ENCODE assay signal across 11 cellular contexts in the genomic region with DNA sequence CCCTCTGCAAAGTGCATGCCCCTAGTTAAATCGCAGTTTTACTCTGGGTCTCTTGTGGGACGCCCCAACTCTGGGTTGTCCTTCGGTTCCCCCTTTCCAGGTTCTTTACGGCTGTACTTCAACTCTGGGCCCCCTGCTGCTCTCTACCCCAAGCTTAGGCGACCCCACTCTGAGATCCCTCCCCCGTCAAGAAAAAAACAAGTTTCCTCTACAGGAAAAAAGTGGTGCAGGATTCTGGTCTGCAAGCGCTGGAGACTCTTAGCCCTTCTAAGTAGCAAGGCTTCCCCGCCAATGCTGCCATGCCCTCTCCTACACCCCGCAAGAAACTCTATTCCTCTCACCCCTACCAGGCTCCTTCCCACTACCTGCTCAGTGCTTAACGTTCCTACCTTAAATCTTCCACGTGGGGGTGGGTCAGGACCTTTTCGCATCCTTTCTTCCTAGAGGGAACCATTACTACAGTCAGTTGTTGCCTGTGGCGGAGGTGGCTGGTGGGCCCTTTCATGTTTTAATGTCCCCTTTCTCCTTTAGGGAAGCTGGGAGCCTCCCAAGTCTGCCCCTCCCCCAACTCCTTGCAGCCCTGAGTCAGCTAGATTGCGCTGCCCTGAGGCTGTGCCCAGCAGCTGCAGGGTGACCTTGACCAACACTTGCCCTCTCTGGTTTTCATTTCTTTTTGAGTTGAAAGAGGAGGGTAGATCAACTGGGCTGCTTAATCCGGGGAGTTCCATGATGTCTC. TPM values are rescaled to one million over a fixed set of nuclear protein-coding genes. Genes with fewer than 3 reads are reported as not detected.
A peak's percentile ranks its signal among the peaks of the same experiment; 100 is the strongest.
DNase-seq lines count a peak whose midpoint lies in the region; ATAC-seq and TF ChIP-seq lines count a peak whose summit lies in the region.
"Had no signal": no experiment of that assay in that cellular context is flagged by ENCODE, and none has a peak within 500 bp of the region (broad histone marks: within the 10 kb centered on the region; RNA-seq: fewer than 3 reads in every experiment).

No MANE protein-coding gene starts in this region.

- H3K27me3 Mint-ChIP-seq in activated naive CD4-positive, alpha-beta T cell treated with anti-CD3 and anti-CD28 coated beads for 36 hours (ENCODE audit: low read depth): peaks cover 42% of the 10 kb centered on the region
- H3K27me3 Mint-ChIP-seq in immature natural killer cell (ENCODE audit: low read depth in 3 of 3): peaks cover 7 to 17% (median 14%) of the 10 kb centered on the region in 3 donors

- peak overlapping the region; percentile 49 for H3K4me3 Mint-ChIP-seq in activated naive CD4-positive, alpha-beta T cell treated with anti-CD3 and anti-CD28 coated beads for 36 hours
- peak overlapping the region; percentile 54 to 75 (median 65) for H3K4me3 Mint-ChIP-seq in immature natural killer cell

- no peaks in the 10 kb centered on the region for H3K36me3 ChIP-seq in suprapubic skin
- H3K36me3 ChIP-seq: neutrophil had no signal

- no peak for TF ChIP-seq EP300 in suprapubic skin (IDR thresholded peaks at IDR 0.05)

- intact Hi-C loops in activated naive CD4-positive, alpha-beta T cell treated with anti-CD3 and anti-CD28 coated beads for 36 hours (cut with micrococcal nuclease): no loop called here

- H3K9me3 ChIP-seq in suprapubic skin: no peaks in the 10 kb centered on the region
- H3K9me3 ChIP-seq: Caco-2, neutrophil had no signal

- H3K4me1 Mint-ChIP-seq in activated naive CD4-positive, alpha-beta T cell treated with anti-CD3 and anti-CD28 coated beads for 36 hours (ENCODE audit: low read depth): peaks cover 12% of the 10 kb centered on the region
- H3K4me1 Mint-ChIP-seq in immature natural killer cell: peaks cover 11 to 14% of the 10 kb centered on the region in 2 donors

- peaks cover 3% of the 10 kb centered on the region for H3K36me3 Mint-ChIP-seq in activated naive CD4-positive, alpha-beta T cell treated with anti-CD3 and anti-CD28 coated beads for 36 hours (ENCODE audit: low read depth)
- H3K36me3 Mint-ChIP-seq in immature natural killer cell: no peaks in the 10 kb centered on the region

- WGBS in suprapubic skin: 21% methylated on average over 15 of the region's 15 CpGs

- peaks cover 51% of the 10 kb centered on the region for H3K27me3 ChIP-seq in suprapubic skin

- no peak for DNase-seq in activated naive CD4-positive, alpha-beta T cell treated with anti-CD3 and anti-CD28 coated beads for 36 hours
- DNase-seq in activated naive CD4-positive, alpha-beta T cell treated with Interleukin-2 at 50 U/mL for 16 hours: no peak
- DNase-seq in amniotic epithelial cell (ENCODE audit: low read depth): peak; percentile 67
- no peak for DNase-seq in immature natural killer cell
- no peak for DNase-seq in suprapubic skin (ENCODE audit: low spot score in 2 of 2)
- no peak for DNase-seq in stimulated activated CD4-positive, alpha-beta T cell treated with anti-CD3 and anti-CD28 coated beads, Interleukin-4, amount 100 ng/mL, for 4 hours
- DNase-seq in NCI-H524 treated with DMSO at 0.1 percent for 48 hours (lab: John Stamatoyannopoulos, UW): no peak
- DNase-seq: Caco-2 had no signal

- H3K27ac ChIP-seq in suprapubic skin: no peak overlapping the region
- H3K27ac ChIP-seq: neutrophil had no signal

- no peak overlapping the region for H3K27ac Mint-ChIP-seq in activated naive CD4-positive, alpha-beta T cell treated with anti-CD3 and anti-CD28 coated beads for 36 hours
- H3K27ac Mint-ChIP-seq in immature natural killer cell: no peak overlapping the region

- H3K4me3 ChIP-seq in suprapubic skin: peak overlapping the region; percentile 28

- ATAC-seq in GM19455 (IDR thresholded peaks at IDR 0.05; ENCODE audit: unreplicated experiment): no peak

- CTCF ChIA-PET in activated naive CD4-positive, alpha-beta T cell treated with anti-CD3 and anti-CD28 coated beads for 36 hours (lab: Charles Lee): interaction anchor here (1.0 to 1.3 kb wide), 2 partner anchors 11 to 87 kb away, joined by 3 read pairs; no protein-coding TSS in a partner anchor

- H3K4me1 ChIP-seq in suprapubic skin: peaks cover 25% of the 10 kb centered on the region
- H3K4me1 ChIP-seq: Caco-2 had no signal

- TF ChIP-seq POLR2A in suprapubic skin (IDR thresholded peaks at IDR 0.05): no peak

- no peak for TF ChIP-seq CTCF in suprapubic skin (IDR thresholded peaks at IDR 0.05)

- H3K9me3 Mint-ChIP-seq in activated naive CD4-positive, alpha-beta T cell treated with anti-CD3 and anti-CD28 coated beads for 36 hours: no peaks in the 10 kb centered on the region
- H3K9me3 Mint-ChIP-seq in immature natural killer cell: peaks cover 0 to 4% (median 0%) of the 10 kb centered on the region in 6 donors

RNA-seq across cellular contexts. Expression of a gene that starts 1.4 kb away (rescaled TPM):
- total RNA-seq in activated naive CD4-positive, alpha-beta T cell treated with anti-CD3 and anti-CD28 coated beads for 36 hours: 1 to 10 TPM; 2.5 to 3.5 TPM
- under 1 TPM in 1 of 3 donors, not detected in 2; 0.64 TPM for polyA plus RNA-seq in immature natural killer cell
- total RNA-seq in suprapubic skin: under 1 TPM in 2 of 4 donors, not detected in 2; 0.26 to 0.51 TPM
- total RNA-seq: Caco-2 had no signal

RNA-seq across cellular contexts. Expression of a gene that starts 43.0 kb away (rescaled TPM):
- total RNA-seq in activated naive CD4-positive, alpha-beta T cell treated with anti-CD3 and anti-CD28 coated beads for 36 hours: not detected
- polyA plus RNA-seq in immature natural killer cell: not detected
- total RNA-seq in suprapubic skin: under 1 TPM in 1 of 4 donors, not detected in 3; 0.64 TPM
- total RNA-seq: Caco-2, subcutaneous adipose tissue had no signal
